In genomic region chr7:146966274-146966673, GRCh38 we compare ENCODE assay signal across 32 cellular contexts.
"Had no signal": no experiment of that assay in that cellular context is flagged by ENCODE, and none has a peak within 500 bp of the region (broad histone marks: within the 10 kb centered on the region; RNA-seq: fewer than 3 reads in every experiment).

No MANE protein-coding gene starts in this region.

- ATAC-seq: activated CD8-positive, alpha-beta T cell treated with anti-CD3 and anti-CD28 coated beads for 36 hours; activated naive CD4-positive, alpha-beta T cell treated with anti-CD3 and anti-CD28 coated beads, Interleukin-2, amount 50 U/mL, for 72 hours; activated T-cell treated with anti-CD3 and anti-CD28 coated beads, Interleukin-2, amount 50 U/mL, for 4 hours; activated T-cell treated with anti-CD3 and anti-CD28 coated beads, Interleukin-2, amount 50 U/mL, for 72 hours; activated T-helper 17 cell treated with anti-CD3 and anti-CD28 coated beads, Interleukin-2, amount 50 U/mL, for 72 hours; body of pancreas had no signal

- H3K27me3 ChIP-seq: adrenal gland, body of pancreas, brain microvascular endothelial cell, breast epithelium had no signal

- H3K4me3 ChIP-seq: adrenal gland, body of pancreas, breast epithelium had no signal

- H3K9me3 ChIP-seq: adrenal gland, body of pancreas, breast epithelium had no signal

- H3K27ac ChIP-seq: adrenal gland, body of pancreas, brain microvascular endothelial cell, breast epithelium, VCaP had no signal

- H3K4me1 ChIP-seq: adrenal gland, body of pancreas, breast epithelium had no signal

- DNase-seq: activated B cell treated with CpG ODN at 0.5 μM for 24 hours; activated CD4-positive, alpha-beta memory T cell treated with anti-CD3 and anti-CD28 coated beads for 36 hours; activated CD4-positive, alpha-beta T cell treated with anti-CD3 and anti-CD28 coated beads for 4 hours; activated CD4-positive, alpha-beta T cell treated with anti-CD3 and anti-CD28 coated beads, Interleukin-2, amount 10 ng/mL, durations not matched to agents 24 days and 14 days; activated CD4-positive, alpha-beta T cell treated with anti-CD3 and anti-CD28 coated beads, Interleukin-2, amount 50 U/mL, for 1 hour; activated CD4-positive, alpha-beta T cell treated with anti-CD3 and anti-CD28 coated beads, Interleukin-2, amount 50 U/mL, for 4 hours; activated CD4-positive, CD25-positive, alpha-beta regulatory T cell treated with anti-CD3 and anti-CD28 coated beads, Interleukin-2, amount 50 U/mL, for 72 hours; activated CD8-positive, alpha-beta memory T cell treated with anti-CD3 and anti-CD28 coated beads, Interleukin-2, amount 50 U/mL, for 4 hours; activated CD8-positive, alpha-beta T cell treated with anti-CD3 and anti-CD28 coated beads for 36 hours; activated effector memory CD4-positive, alpha-beta T cell treated with anti-CD3 and anti-CD28 coated beads, Interleukin-2, amount 50 U/mL, for 16 hours; activated gamma-delta T cell treated with Interleukin-2 at 50 U/mL for 16 hours; activated naive CD4-positive, alpha-beta T cell; activated naive CD4-positive, alpha-beta T cell treated with anti-CD3 and anti-CD28 coated beads for 36 hours; activated naive CD4-positive, alpha-beta T cell treated with anti-CD3 and anti-CD28 coated beads, Interleukin-2, amount 50 U/mL, for 16 hours; activated naive CD8-positive, alpha-beta T cell treated with anti-CD3 and anti-CD28 coated beads for 36 hours; activated T-cell treated with anti-CD3 and anti-CD28 coated beads for 4 hours; activated T-cell treated with anti-CD3 and anti-CD28 coated beads, Interleukin-2, amount 50 U/mL, for 1 hour; activated T-cell treated with anti-CD3 and anti-CD28 coated beads, Interleukin-2, amount 50 U/mL, for 4 hours; activated T-cell treated with anti-CD3 and anti-CD28 coated beads, Interleukin-2, amount 50 U/mL, for 72 hours; adrenal gland; amniotic stem cell; aorta; body of pancreas; brain microvascular endothelial cell; cerebellar nuclear complex; T-helper 1 cell; T-helper 2 cell; T-helper 9 cell had no signal

- H3K36me3 ChIP-seq: adrenal gland, brain microvascular endothelial cell, breast epithelium had no signal
